9 cellular contexts compared by ENCODE assay signal in genomic region chr21:37369307-37369854, GRCh38. TPM values are rescaled to one million over a fixed set of nuclear protein-coding genes. Genes with fewer than 3 reads are reported as not detected.
DNase-seq lines count a peak whose midpoint lies in the region; ATAC-seq and TF ChIP-seq lines count a peak whose summit lies in the region.
"Had no signal": no experiment of that assay in that cellular context is flagged by ENCODE, and none has a peak within 500 bp of the region (broad histone marks: within the 10 kb centered on the region; RNA-seq: fewer than 3 reads in every experiment).

No MANE protein-coding gene starts in this region.

- H2AFZ ChIP-seq in neuronal stem cell (ENCODE audit: low read length) = no peak overlapping the region

- ATAC-seq in effector memory CD8-positive, alpha-beta T cell (replicated peaks) = no peak
- no peak for ATAC-seq in HG03571 (IDR thresholded peaks at IDR 0.05; ENCODE audit: unreplicated experiment)
- ATAC-seq in esophagus mucosa = no peak
- no peak for ATAC-seq in GM18502 (IDR thresholded peaks at IDR 0.05; ENCODE audit: poor library complexity, unreplicated experiment)

- no peak overlapping the region for H2BK120ac ChIP-seq in neuronal stem cell (ENCODE audit: low read depth, low read length)

- no peak overlapping the region for H4K8ac ChIP-seq in neuronal stem cell (ENCODE audit: low read depth, low read length)

- peak overlapping the region; percentile 80 for H3K4me3 ChIP-seq in CD8-positive, alpha-beta memory T cell (ENCODE audit: low read length)
- H3K4me3 ChIP-seq in NB4 (ENCODE audit: low read depth, low read length) (peak overlapping the region; percentile 81), neuronal stem cell (ENCODE audit: low read length in 2 of 2) (peak overlapping the region in 1 of 2 donors; percentile 97)

- no peak overlapping the region for H3K23ac ChIP-seq in neuronal stem cell (ENCODE audit: low read depth, low read length, poor library complexity)

- no peak overlapping the region for H3K18ac ChIP-seq in neuronal stem cell (ENCODE audit: low read length)

- no peak overlapping the region for H4K91ac ChIP-seq in neuronal stem cell (ENCODE audit: low read depth, low read length, poor library complexity)

- TF ChIP-seq POLR2A in NB4 (IDR thresholded peaks at IDR 0.05; ENCODE audit: extremely low read depth, insufficient read length) = no peak

- no peak overlapping the region for H2AK5ac ChIP-seq in neuronal stem cell (ENCODE audit: low read depth, low read length)

- peaks cover 3% of the 10 kb centered on the region for H3K79me1 ChIP-seq in neuronal stem cell (ENCODE audit: low read depth, low read length)

- DNase-seq in CD8-positive, alpha-beta memory T cell = no peak
- DNase-seq in NB4 (ENCODE audit: low read depth) = no peak
- no peak for DNase-seq in effector memory CD8-positive, alpha-beta T cell
- no peak for DNase-seq in neuronal stem cell (ENCODE audit: low spot score)
- no peak for DNase-seq in iPS-NIHi7 (ENCODE audit: extremely low spot score)
- DNase-seq: NCI-H1436 had no signal

- POLR2A ChIA-PET in CD8-positive, alpha-beta memory T cell (lab: Charles Lee) = interaction anchor here (0.9 kb wide), 1 partner anchor 194 kb away, joined by 3 read pairs; no protein-coding TSS in a partner anchor

- no peak overlapping the region for H3K4ac ChIP-seq in neuronal stem cell (ENCODE audit: low read length)

- peak overlapping the region; percentile 83 to 95 (median 92) for H3K4me3 Mint-ChIP-seq in CD8-positive, alpha-beta memory T cell
- peak overlapping the region; percentile 79 to 81 for H3K4me3 Mint-ChIP-seq in effector memory CD8-positive, alpha-beta T cell

- peaks cover 0 to 18% (median 0%) of the 10 kb centered on the region in 3 donors for H3K36me3 Mint-ChIP-seq in CD8-positive, alpha-beta memory T cell
- H3K36me3 Mint-ChIP-seq in effector memory CD8-positive, alpha-beta T cell (ENCODE audit: insufficient read depth) = peaks cover 28% of the 10 kb centered on the region

- no peaks in the 10 kb centered on the region for H3K9me3 ChIP-seq in CD8-positive, alpha-beta memory T cell (ENCODE audit: low read length)
- peaks cover 0 to 3% of the 10 kb centered on the region in 2 donors for H3K9me3 ChIP-seq in neuronal stem cell (replicated peaks in 1 of 2; ENCODE audit: control insufficient read depth in 2 of 2, insufficient read depth in 1 of 2, low read depth in 1 of 2, low read length in 2 of 2)

- TF ChIP-seq CTCF in NB4 (IDR thresholded peaks at IDR 0.05; ENCODE audit: low read depth, low read length) = no peak

- H3K9ac ChIP-seq in neuronal stem cell (ENCODE audit: low read depth, low read length, poor library complexity) = no peak overlapping the region

- CTCF ChIA-PET in CD8-positive, alpha-beta memory T cell (lab: Charles Lee) = interaction anchor here (1.3 to 1.9 kb wide), 2 partner anchors 78 to 194 kb away, joined by 3 to 7 read pairs; no protein-coding TSS in a partner anchor

- peak overlapping the region; percentile 82 to 97 (median 92) for H3K27ac Mint-ChIP-seq in CD8-positive, alpha-beta memory T cell
- peak overlapping the region; percentile 81 to 89 for H3K27ac Mint-ChIP-seq in effector memory CD8-positive, alpha-beta T cell

- H3K4me1 Mint-ChIP-seq in CD8-positive, alpha-beta memory T cell = peaks cover 62 to 71% (median 70%) of the 10 kb centered on the region in 3 donors
- peaks cover 40 to 62% of the 10 kb centered on the region in 2 donors for H3K4me1 Mint-ChIP-seq in effector memory CD8-positive, alpha-beta T cell (ENCODE audit: low read depth in 2 of 2)

- no peaks in the 10 kb centered on the region for H3K27me3 ChIP-seq in CD8-positive, alpha-beta memory T cell (ENCODE audit: insufficient read depth, low read length, poor library complexity, severe bottlenecking)
- H3K27me3 ChIP-seq in neuronal stem cell (ENCODE audit: control insufficient read depth in 3 of 3, insufficient read depth in 3 of 3, low read depth in 1 of 3, low read length in 3 of 3) = no peaks in the 10 kb centered on the region

- peaks cover 0 to 5% (median 0%) of the 10 kb centered on the region in 5 donors for H3K9me3 Mint-ChIP-seq in CD8-positive, alpha-beta memory T cell
- no peaks in the 10 kb centered on the region for H3K9me3 Mint-ChIP-seq in effector memory CD8-positive, alpha-beta T cell

- no CpG with 5 or more reads among the region's 3 CpGs for WGBS in neuronal stem cell (ENCODE audit: extremely low coverage in 2 of 2, insufficient read length in 2 of 2, insufficient replicate concordance in 1 of 2), 2 donors

- peaks cover 0 to 7% of the 10 kb centered on the region in 2 donors for H3K27me3 Mint-ChIP-seq in CD8-positive, alpha-beta memory T cell
- H3K27me3 Mint-ChIP-seq in effector memory CD8-positive, alpha-beta T cell = no peaks in the 10 kb centered on the region

- peaks cover 55% of the 10 kb centered on the region for H3K4me1 ChIP-seq in CD8-positive, alpha-beta memory T cell (ENCODE audit: insufficient read depth, low read length)
- peaks cover 6 to 19% of the 10 kb centered on the region in 2 donors for H3K4me1 ChIP-seq in neuronal stem cell (ENCODE audit: control insufficient read depth in 2 of 2, insufficient read depth in 1 of 2, low read depth in 1 of 2, low read length in 2 of 2)

- peak overlapping the region; percentile 33 for H3K4me2 ChIP-seq in neuronal stem cell (ENCODE audit: insufficient read depth, low read length, poor library complexity, severe bottlenecking)

- H3K14ac ChIP-seq in neuronal stem cell (ENCODE audit: low read length) = no peak overlapping the region

- H3K36me3 ChIP-seq in CD8-positive, alpha-beta memory T cell (ENCODE audit: insufficient read depth, low read length) = no peaks in the 10 kb centered on the region
- H3K36me3 ChIP-seq in neuronal stem cell (replicated peaks in 1 of 2; ENCODE audit: control insufficient read depth in 2 of 2, insufficient read depth in 2 of 2, low read length in 2 of 2) = peaks cover 1 to 6% of the 10 kb centered on the region in 2 donors

- peak overlapping the region; percentile 86 for H3K27ac ChIP-seq in CD8-positive, alpha-beta memory T cell (ENCODE audit: low read depth, low read length)
- no peak overlapping the region for H3K27ac ChIP-seq in neuronal stem cell (replicated peaks; ENCODE audit: low read length)

- no peak overlapping the region for H2BK15ac ChIP-seq in neuronal stem cell (ENCODE audit: low read length)

- H2BK12ac ChIP-seq in neuronal stem cell (ENCODE audit: low read length) = no peak overlapping the region

- no peak overlapping the region for H2BK5ac ChIP-seq in neuronal stem cell (ENCODE audit: low read length)

RNA-seq across cellular contexts. Expression of gene DYRK1A, which starts 2.8 kb away (rescaled TPM):
- 10 to 100 TPM; 66.1 to 69.6 TPM for total RNA-seq in CD8-positive, alpha-beta memory T cell
- 3.7 TPM for polyA plus RNA-seq in CD8-positive, alpha-beta memory T cell
- 33.4 TPM for polyA plus RNA-seq in neuronal stem cell (2013, experiment 1 of 2)
- 36.0 TPM for polyA plus RNA-seq in neuronal stem cell (2013, experiment 2 of 2)
- total RNA-seq in esophagus mucosa = 32.7 TPM
